1 cellular context compared by ENCODE assay signal in the genomic region with DNA sequence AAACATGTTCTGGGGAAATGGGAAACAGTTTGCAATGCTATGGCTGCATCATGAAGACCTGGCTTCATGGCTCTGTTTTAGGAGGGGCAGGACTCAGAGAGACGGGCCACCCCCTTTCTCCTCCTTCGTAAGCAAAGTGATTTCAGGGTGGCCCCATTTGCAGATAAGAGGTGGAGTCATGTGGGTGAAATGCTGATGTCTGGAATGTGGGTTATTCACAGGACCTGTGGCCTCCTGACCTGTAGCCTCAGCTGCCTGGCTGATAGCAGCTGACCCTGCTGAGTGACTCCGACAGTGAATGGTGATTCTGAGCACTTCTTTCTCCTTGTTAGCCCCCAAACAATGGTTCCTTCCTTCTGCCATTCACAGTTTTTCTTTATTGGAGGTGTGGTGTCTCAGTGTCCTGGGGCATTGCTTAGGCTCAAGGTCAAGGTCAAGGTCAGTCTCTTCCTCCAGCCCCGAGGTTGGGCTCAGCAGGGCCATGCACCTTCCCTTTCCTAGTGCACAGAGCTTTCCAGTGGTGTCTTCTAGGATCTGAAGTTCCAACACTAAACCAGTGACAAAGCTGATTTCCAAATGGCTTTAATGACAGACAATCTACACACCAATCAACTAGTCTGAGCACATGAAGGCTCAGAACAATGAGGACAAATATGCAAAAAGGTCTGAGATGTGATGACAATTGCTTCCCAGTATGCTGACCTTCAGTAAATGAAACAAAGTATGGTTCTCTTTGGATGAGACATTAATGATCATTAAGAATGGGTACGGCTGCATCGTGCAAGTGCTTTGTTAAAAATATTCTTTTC.
TF ChIP-seq lines count a peak whose summit lies in the region.

No MANE protein-coding gene starts in this region.

TF ChIP-seq in HCT116, 20 proteins besides CTCF, POLR2A, EP300 and RAD21 (continued from another document):
- TF ChIP-seq, protein P1, sequence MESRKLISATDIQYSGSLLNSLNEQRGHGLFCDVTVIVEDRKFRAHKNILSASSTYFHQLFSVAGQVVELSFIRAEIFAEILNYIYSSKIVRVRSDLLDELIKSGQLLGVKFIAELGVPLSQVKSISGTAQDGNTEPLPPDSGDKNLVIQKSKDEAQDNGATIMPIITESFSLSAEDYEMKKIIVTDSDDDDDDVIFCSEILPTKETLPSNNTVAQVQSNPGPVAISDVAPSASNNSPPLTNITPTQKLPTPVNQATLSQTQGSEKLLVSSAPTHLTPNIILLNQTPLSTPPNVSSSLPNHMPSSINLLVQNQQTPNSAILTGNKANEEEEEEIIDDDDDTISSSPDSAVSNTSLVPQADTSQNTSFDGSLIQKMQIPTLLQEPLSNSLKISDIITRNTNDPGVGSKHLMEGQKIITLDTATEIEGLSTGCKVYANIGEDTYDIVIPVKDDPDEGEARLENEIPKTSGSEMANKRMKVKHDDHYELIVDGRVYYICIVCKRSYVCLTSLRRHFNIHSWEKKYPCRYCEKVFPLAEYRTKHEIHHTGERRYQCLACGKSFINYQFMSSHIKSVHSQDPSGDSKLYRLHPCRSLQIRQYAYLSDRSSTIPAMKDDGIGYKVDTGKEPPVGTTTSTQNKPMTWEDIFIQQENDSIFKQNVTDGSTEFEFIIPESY (IDR thresholded peaks at IDR 0.05; ENCODE audit: extremely low read depth, insufficient replicate concordance, low read length): no peak
- TF ChIP-seq ZNF274 (IDR thresholded peaks at IDR 0.05; ENCODE audit: low read depth, low read length) (no peak), EGR1 (IDR thresholded peaks at IDR 0.05; ENCODE audit: low read depth) (no peak), TCF7L2 (IDR thresholded peaks at IDR 0.05; ENCODE audit: borderline replicate concordance, extremely low read depth, insufficient read depth, insufficient read length) (no peak), SP1 (IDR thresholded peaks at IDR 0.05; ENCODE audit: low read depth) (no peak), POLR2AphosphoS5 (IDR thresholded peaks at IDR 0.05; ENCODE audit: low read depth, low read length) (no peak), CEBPB (IDR thresholded peaks at IDR 0.05; ENCODE audit: low read depth) (no peak), ELF1 (IDR thresholded peaks at IDR 0.05; ENCODE audit: borderline replicate concordance, low read depth) (no peak)
- TF ChIP-seq, protein P2, sequence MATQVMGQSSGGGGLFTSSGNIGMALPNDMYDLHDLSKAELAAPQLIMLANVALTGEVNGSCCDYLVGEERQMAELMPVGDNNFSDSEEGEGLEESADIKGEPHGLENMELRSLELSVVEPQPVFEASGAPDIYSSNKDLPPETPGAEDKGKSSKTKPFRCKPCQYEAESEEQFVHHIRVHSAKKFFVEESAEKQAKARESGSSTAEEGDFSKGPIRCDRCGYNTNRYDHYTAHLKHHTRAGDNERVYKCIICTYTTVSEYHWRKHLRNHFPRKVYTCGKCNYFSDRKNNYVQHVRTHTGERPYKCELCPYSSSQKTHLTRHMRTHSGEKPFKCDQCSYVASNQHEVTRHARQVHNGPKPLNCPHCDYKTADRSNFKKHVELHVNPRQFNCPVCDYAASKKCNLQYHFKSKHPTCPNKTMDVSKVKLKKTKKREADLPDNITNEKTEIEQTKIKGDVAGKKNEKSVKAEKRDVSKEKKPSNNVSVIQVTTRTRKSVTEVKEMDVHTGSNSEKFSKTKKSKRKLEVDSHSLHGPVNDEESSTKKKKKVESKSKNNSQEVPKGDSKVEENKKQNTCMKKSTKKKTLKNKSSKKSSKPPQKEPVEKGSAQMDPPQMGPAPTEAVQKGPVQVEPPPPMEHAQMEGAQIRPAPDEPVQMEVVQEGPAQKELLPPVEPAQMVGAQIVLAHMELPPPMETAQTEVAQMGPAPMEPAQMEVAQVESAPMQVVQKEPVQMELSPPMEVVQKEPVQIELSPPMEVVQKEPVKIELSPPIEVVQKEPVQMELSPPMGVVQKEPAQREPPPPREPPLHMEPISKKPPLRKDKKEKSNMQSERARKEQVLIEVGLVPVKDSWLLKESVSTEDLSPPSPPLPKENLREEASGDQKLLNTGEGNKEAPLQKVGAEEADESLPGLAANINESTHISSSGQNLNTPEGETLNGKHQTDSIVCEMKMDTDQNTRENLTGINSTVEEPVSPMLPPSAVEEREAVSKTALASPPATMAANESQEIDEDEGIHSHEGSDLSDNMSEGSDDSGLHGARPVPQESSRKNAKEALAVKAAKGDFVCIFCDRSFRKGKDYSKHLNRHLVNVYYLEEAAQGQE (IDR thresholded peaks at IDR 0.05; ENCODE audit: low read depth): no peak
